In genomic region chr1:19910650-19911049, GRCh38 we compare ENCODE assay signal across 9 cellular contexts. TPM values are rescaled to one million over a fixed set of nuclear protein-coding genes. Genes with fewer than 3 reads are reported as not detected.
"Had no signal": no experiment of that assay in that cellular context is flagged by ENCODE, and none has a peak within 500 bp of the region (broad histone marks: within the 10 kb centered on the region; RNA-seq: fewer than 3 reads in every experiment).

No MANE protein-coding gene starts in this region.

- H3K27ac Mint-ChIP-seq: GM23338, H9, HFFc6, IgD-negative memory B cell had no signal

- DNase-seq: H9, HCEC 1CT, HFFc6 had no signal

- H3K4me1 Mint-ChIP-seq: H9 had no signal

- H3K27ac ChIP-seq: HL-60 had no signal

- ATAC-seq: GM23338, HepG2 had no signal

- H3K4me3 ChIP-seq: GM23338 had no signal

- H3K4me3 Mint-ChIP-seq: GM23338, H9, HFFc6, IgD-negative memory B cell had no signal

- H3K27me3 Mint-ChIP-seq: IgD-negative memory B cell had no signal

- H3K9me3 Mint-ChIP-seq: GM23338, H9, HFFc6, IgD-negative memory B cell had no signal

RNA-seq across cellular contexts. Expression of gene PLA2G2E, which starts 12.8 kb away (rescaled TPM):
- total RNA-seq: GM23338, H1, H9, HepG2, HFFc6, HT1080 had no signal
